ENCODE assay signal across 18 cellular contexts in genomic region chr3:38281895-38282686, GRCh38. TPM values are rescaled to one million over a fixed set of nuclear protein-coding genes. Genes with fewer than 3 reads are reported as not detected.
A peak's percentile ranks its signal among the peaks of the same experiment; 100 is the strongest.
DNase-seq lines count a peak whose midpoint lies in the region; TF ChIP-seq lines count a peak whose summit lies in the region.
"Had no signal": no experiment of that assay in that cellular context is flagged by ENCODE, and none has a peak within 500 bp of the region (broad histone marks: within the 10 kb centered on the region; RNA-seq: fewer than 3 reads in every experiment).

Gene SLC22A14 (plus strand): TSS chr3:38282294. CDS start chr3:38306027, 23,733 bp downstream.

- TF ChIP-seq EP300 in Ishikawa (IDR thresholded peaks at IDR 0.05; ENCODE audit: borderline replicate concordance): no peak

- no peak for DNase-seq in activated naive CD4-positive, alpha-beta T cell treated with anti-CD3 and anti-CD28 coated beads for 36 hours
- DNase-seq in activated naive CD4-positive, alpha-beta T cell treated with anti-CD3 and anti-CD28 coated beads, Interleukin-2, amount 10 ng/mL, durations not matched to agents 7 days and 5 days: no peak
- DNase-seq in endodermal cell (peak; percentile 78), progenitor cell of endocrine pancreas (ENCODE audit: low spot score, unreplicated experiment) (no peak), anterior cingulate cortex (lab: John Stamatoyannopoulos, UW) (no peak), GM10266 (ENCODE audit: extremely low spot score) (no peak)
- DNase-seq in activated CD4-positive, CD25-positive, alpha-beta regulatory T cell (lab: John Stamatoyannopoulos, UW): no peak
- DNase-seq: activated CD4-positive, alpha-beta T cell treated with anti-CD3 and anti-CD28 coated beads, Interleukin-2, amount 10 ng/mL, durations not matched to agents 24 days and 14 days; amygdala; Caco-2; dorsolateral prefrontal cortex; foreskin melanocyte; KG1; posterior cingulate gyrus; T-helper 17 cell had no signal

- H3K9me3 ChIP-seq in endodermal cell (ENCODE audit: control insufficient read depth, low read length): peaks cover 13% of the 10 kb centered on the region
- H3K9me3 ChIP-seq: Caco-2, thoracic aorta had no signal

- WGBS in endodermal cell (ENCODE audit: insufficient coverage in 1 of 2, insufficient read length in 1 of 2), 2 experiments: 84 to 94% methylated on average over 8 to 14 of the region's 14 CpGs

- H3K36me3 Mint-ChIP-seq in activated naive CD4-positive, alpha-beta T cell treated with anti-CD3 and anti-CD28 coated beads for 36 hours (ENCODE audit: low read depth): no peaks in the 10 kb centered on the region
- H3K36me3 Mint-ChIP-seq in activated naive CD4-positive, alpha-beta T cell treated with anti-CD3 and anti-CD28 coated beads, Interleukin-2, amount 10 ng/mL, durations not matched to agents 7 days and 5 days: no peaks in the 10 kb centered on the region
- H3K36me3 Mint-ChIP-seq in endodermal cell (ENCODE audit: low read depth): no peaks in the 10 kb centered on the region
- H3K36me3 Mint-ChIP-seq in progenitor cell of endocrine pancreas (ENCODE audit: insufficient read depth): peaks cover 3% of the 10 kb centered on the region

- peak; percentile 16; the same call in 1 of the 2 replicates for TF ChIP-seq RAD21 in Ishikawa (IDR thresholded peaks at IDR 0.05; ENCODE audit: low read depth)

- intact Hi-C loops in activated naive CD4-positive, alpha-beta T cell treated with anti-CD3 and anti-CD28 coated beads for 36 hours (cut with micrococcal nuclease): loop anchor here (5.0 kb wide), 1 partner anchor 165 kb away; no protein-coding TSS in a partner anchor

- TF ChIP-seq CTCF in endodermal cell (conservative IDR thresholded peaks at IDR 0.05) (peak; percentile 72), progenitor cell of endocrine pancreas (IDR thresholded peaks at IDR 0.05; ENCODE audit: unreplicated experiment) (peak; percentile 10), GM10266 (IDR thresholded peaks at IDR 0.05; ENCODE audit: control insufficient read depth, insufficient read depth, low read depth, missing control alignments) (no peak)

- no peaks in the 10 kb centered on the region for H3K27me3 Mint-ChIP-seq in activated naive CD4-positive, alpha-beta T cell treated with anti-CD3 and anti-CD28 coated beads for 36 hours (ENCODE audit: low read depth)
- no peaks in the 10 kb centered on the region for H3K27me3 Mint-ChIP-seq in activated naive CD4-positive, alpha-beta T cell treated with anti-CD3 and anti-CD28 coated beads, Interleukin-2, amount 10 ng/mL, durations not matched to agents 7 days and 5 days
- H3K27me3 Mint-ChIP-seq in endodermal cell (ENCODE audit: insufficient read depth): peaks cover 3% of the 10 kb centered on the region
- H3K27me3 Mint-ChIP-seq in progenitor cell of endocrine pancreas: no peaks in the 10 kb centered on the region
- H3K27me3 Mint-ChIP-seq: activated CD4-positive, alpha-beta T cell treated with anti-CD3 and anti-CD28 coated beads, Interleukin-2, amount 10 ng/mL, durations not matched to agents 24 days and 14 days; T-helper 17 cell had no signal

- H3K9ac ChIP-seq in endodermal cell (ENCODE audit: extremely low read depth, low read length, poor library complexity, severe bottlenecking): no peak within 1 kb of the TSS

- H3K4me3 ChIP-seq in endodermal cell (ENCODE audit: low read length): peak within 1 kb of the TSS; percentile 9
- H3K4me3 ChIP-seq: dorsolateral prefrontal cortex, thoracic aorta had no signal

- H3K4me1 ChIP-seq in endodermal cell (ENCODE audit: control insufficient read depth, insufficient read depth, low read length): no peaks in the 10 kb centered on the region
- H3K4me1 ChIP-seq: Caco-2 had no signal

- H3K27ac Mint-ChIP-seq in activated naive CD4-positive, alpha-beta T cell treated with anti-CD3 and anti-CD28 coated beads for 36 hours: peak within 1 kb of the TSS; percentile 24
- no peak within 1 kb of the TSS for H3K27ac Mint-ChIP-seq in activated naive CD4-positive, alpha-beta T cell treated with anti-CD3 and anti-CD28 coated beads, Interleukin-2, amount 10 ng/mL, durations not matched to agents 7 days and 5 days
- H3K27ac Mint-ChIP-seq in endodermal cell (peak within 1 kb of the TSS; percentile 42), progenitor cell of endocrine pancreas (peak within 1 kb of the TSS; percentile 41)
- H3K27ac Mint-ChIP-seq: activated CD4-positive, alpha-beta T cell treated with anti-CD3 and anti-CD28 coated beads, Interleukin-2, amount 10 ng/mL, durations not matched to agents 24 days and 14 days; activated T-helper 1 cell treated with anti-CD3 and anti-CD28 coated beads, Interleukin-12 subunit alpha, Interleukin-12 subunit beta, Interleukin-2, Interleukin-4 antibody, amounts not matched to agents 30 ng/mL and 10 ng/mL and 1 ng/mL, durations not matched to agents 14 hours and 24 hours and 36 hours; T-helper 17 cell had no signal

- H3K4me3 Mint-ChIP-seq in activated naive CD4-positive, alpha-beta T cell treated with anti-CD3 and anti-CD28 coated beads for 36 hours: no peak within 1 kb of the TSS
- no peak within 1 kb of the TSS for H3K4me3 Mint-ChIP-seq in activated naive CD4-positive, alpha-beta T cell treated with anti-CD3 and anti-CD28 coated beads, Interleukin-2, amount 10 ng/mL, durations not matched to agents 7 days and 5 days
- H3K4me3 Mint-ChIP-seq in endodermal cell (no peak within 1 kb of the TSS), progenitor cell of endocrine pancreas (ENCODE audit: low read depth) (no peak within 1 kb of the TSS)
- H3K4me3 Mint-ChIP-seq: activated CD4-positive, alpha-beta T cell treated with anti-CD3 and anti-CD28 coated beads, Interleukin-2, amount 10 ng/mL, durations not matched to agents 24 days and 14 days; activated T-helper 1 cell treated with anti-CD3 and anti-CD28 coated beads, Interleukin-12 subunit alpha, Interleukin-12 subunit beta, Interleukin-2, Interleukin-4 antibody, amounts not matched to agents 30 ng/mL and 10 ng/mL and 1 ng/mL, durations not matched to agents 14 hours and 24 hours and 36 hours; T-helper 17 cell had no signal

- H3K27me3 ChIP-seq in endodermal cell (ENCODE audit: control insufficient read depth, insufficient read depth, low read length, poor library complexity, severe bottlenecking): no peaks in the 10 kb centered on the region
- H3K27me3 ChIP-seq: dorsolateral prefrontal cortex had no signal

- H3K4me1 Mint-ChIP-seq in activated naive CD4-positive, alpha-beta T cell treated with anti-CD3 and anti-CD28 coated beads for 36 hours (ENCODE audit: low read depth): no peaks in the 10 kb centered on the region
- no peaks in the 10 kb centered on the region for H3K4me1 Mint-ChIP-seq in activated naive CD4-positive, alpha-beta T cell treated with anti-CD3 and anti-CD28 coated beads, Interleukin-2, amount 10 ng/mL, durations not matched to agents 7 days and 5 days
- peaks cover 6% of the 10 kb centered on the region for H3K4me1 Mint-ChIP-seq in endodermal cell
- no peaks in the 10 kb centered on the region for H3K4me1 Mint-ChIP-seq in progenitor cell of endocrine pancreas (ENCODE audit: low read depth)
- H3K4me1 Mint-ChIP-seq: activated CD4-positive, alpha-beta T cell treated with anti-CD3 and anti-CD28 coated beads, Interleukin-2, amount 10 ng/mL, durations not matched to agents 24 days and 14 days; T-helper 17 cell had no signal

- CTCF ChIA-PET in activated naive CD4-positive, alpha-beta T cell treated with anti-CD3 and anti-CD28 coated beads for 36 hours (lab: Charles Lee): interaction anchor here (0.6 to 1.6 kb wide), 3 partner anchors 17 to 164 kb away, joined by 6 to 7 read pairs (median 7); partner anchors contain the start of gene OXSR1
- CTCF ChIA-PET in activated naive CD4-positive, alpha-beta T cell treated with anti-CD3 and anti-CD28 coated beads, Interleukin-2, amount 10 ng/mL, durations not matched to agents 7 days and 5 days (lab: Charles Lee): no interaction called here

- H3K9me3 Mint-ChIP-seq in activated naive CD4-positive, alpha-beta T cell treated with anti-CD3 and anti-CD28 coated beads for 36 hours: no peaks in the 10 kb centered on the region
- no peaks in the 10 kb centered on the region for H3K9me3 Mint-ChIP-seq in activated naive CD4-positive, alpha-beta T cell treated with anti-CD3 and anti-CD28 coated beads, Interleukin-2, amount 10 ng/mL, durations not matched to agents 7 days and 5 days
- H3K9me3 Mint-ChIP-seq in endodermal cell (no peaks in the 10 kb centered on the region), progenitor cell of endocrine pancreas (ENCODE audit: low read depth) (no peaks in the 10 kb centered on the region)
- H3K9me3 Mint-ChIP-seq: activated CD4-positive, alpha-beta T cell treated with anti-CD3 and anti-CD28 coated beads, Interleukin-2, amount 10 ng/mL, durations not matched to agents 24 days and 14 days; activated T-helper 1 cell treated with anti-CD3 and anti-CD28 coated beads, Interleukin-12 subunit alpha, Interleukin-12 subunit beta, Interleukin-2, Interleukin-4 antibody, amounts not matched to agents 30 ng/mL and 10 ng/mL and 1 ng/mL, durations not matched to agents 14 hours and 24 hours and 36 hours had no signal

- no peak within 1 kb of the TSS for H3K27ac ChIP-seq in endodermal cell (ENCODE audit: low read depth, low read length)
- H3K27ac ChIP-seq: dorsolateral prefrontal cortex, thoracic aorta had no signal

- no peaks in the 10 kb centered on the region for H3K36me3 ChIP-seq in endodermal cell (ENCODE audit: control insufficient read depth, insufficient read depth, low read length)
- H3K36me3 ChIP-seq: thoracic aorta had no signal

TF ChIP-seq in Ishikawa, 13 proteins besides CTCF, POLR2A, EP300 and RAD21 (continues in another document):
- no peak for TF ChIP-seq MAX (IDR thresholded peaks at IDR 0.05)
- no peak for TF ChIP-seq TAF1 (IDR thresholded peaks at IDR 0.05; ENCODE audit: low read depth)
- no peak for TF ChIP-seq TCF12 (IDR thresholded peaks at IDR 0.05; ENCODE audit: low read depth)
- TF ChIP-seq YY1 (IDR thresholded peaks at IDR 0.05; ENCODE audit: low read depth): no peak
- no peak for TF ChIP-seq EGR1 (IDR thresholded peaks at IDR 0.05)
- no peak for TF ChIP-seq CREB1 (IDR thresholded peaks at IDR 0.05; ENCODE audit: low read depth)
- TF ChIP-seq CEBPB (IDR thresholded peaks at IDR 0.05): no peak
- TF ChIP-seq ZBTB7A (IDR thresholded peaks at IDR 0.05; ENCODE audit: low read depth): no peak
- no peak for TF ChIP-seq NFIC (IDR thresholded peaks at IDR 0.05)

RNA-seq across cellular contexts. Expression of gene SLC22A14, which starts in this region (rescaled TPM):
- not detected for total RNA-seq in activated naive CD4-positive, alpha-beta T cell treated with anti-CD3 and anti-CD28 coated beads for 36 hours
- total RNA-seq in endodermal cell: under 1 TPM in 1 of 2 donors, not detected in 1; 0.20 TPM
- polyA plus RNA-seq in endodermal cell (2013, experiment 1 of 2): not detected
- polyA plus RNA-seq in endodermal cell (2013, experiment 2 of 2): not detected
- total RNA-seq in progenitor cell of endocrine pancreas: 0.18 and 0.72 TPM in 2 replicates
- total RNA-seq: activated CD4-positive, alpha-beta T cell treated with anti-CD3 and anti-CD28 coated beads, Interleukin-2, amount 10 ng/mL, durations not matched to agents 24 days and 14 days; activated T-helper 1 cell treated with anti-CD3 and anti-CD28 coated beads, Interleukin-12 subunit alpha, Interleukin-12 subunit beta, Interleukin-2, Interleukin-4 antibody, amounts not matched to agents 30 ng/mL and 10 ng/mL and 1 ng/mL, durations not matched to agents 14 hours and 24 hours and 36 hours had no signal

Comparison
In these comparisons a context has a peak if more than half of its experiments do, and no peak if none do; other contexts are left out.
1. Peak in DNase-seq and H3K4me3 ChIP-seq in endodermal cell; RNA of the gene not detected or under 1 TPM.